In genomic region chr19:4713384-4713951, GRCh38 we compare ENCODE assay signal across 9 cellular contexts. TPM values are rescaled to one million over a fixed set of nuclear protein-coding genes. Genes with fewer than 3 reads are reported as not detected.
DNase-seq lines count a peak whose midpoint lies in the region; ATAC-seq and TF ChIP-seq lines count a peak whose summit lies in the region.
"Had no signal": no experiment of that assay in that cellular context is flagged by ENCODE, and none has a peak within 500 bp of the region (broad histone marks: within the 10 kb centered on the region; RNA-seq: fewer than 3 reads in every experiment).

No MANE protein-coding gene starts in this region.

- H3K4me1 Mint-ChIP-seq in stimulated activated memory B cell treated with anti-CD40 and anti-IgM and Interleukin-4, amounts not matched to agents 10 μg/mL and 1 μg/mL and 100 μg/mL, for 72 hours, result peaks cover 16% of the 10 kb centered on the region

- no peak overlapping the region for H3K4me3 Mint-ChIP-seq in stimulated activated memory B cell treated with anti-CD40 and anti-IgM and Interleukin-4, amounts not matched to agents 10 μg/mL and 1 μg/mL and 100 μg/mL, for 72 hours

- DNase-seq in BJ (ENCODE audit: low read depth), result peak; percentile 77
- DNase-seq in SW 1271 (lab: John Stamatoyannopoulos, UW), result peak; percentile 93 to 96
- peak; percentile 99 for DNase-seq in foreskin keratinocyte
- peak; percentile 95 for DNase-seq in posterior vena cava (ENCODE audit: low spot score)
- no peak for DNase-seq in stimulated activated CD4-positive, alpha-beta T cell treated with anti-CD3 and anti-CD28 coated beads, Interleukin-2, amount 100 ng/mL, for 48 hours
- no peak for DNase-seq in mesenteric fat pad (ENCODE audit: low spot score)
- DNase-seq: foreskin melanocyte had no signal

- no peaks in the 10 kb centered on the region for H3K27me3 ChIP-seq in BJ (ENCODE audit: control insufficient read depth, insufficient read depth, low read length)
- H3K27me3 ChIP-seq in foreskin keratinocyte, result no peaks in the 10 kb centered on the region

- no peak overlapping the region for H3K27ac Mint-ChIP-seq in stimulated activated memory B cell treated with anti-CD40 and anti-IgM and Interleukin-4, amounts not matched to agents 10 μg/mL and 1 μg/mL and 100 μg/mL, for 72 hours

- ATAC-seq in foreskin keratinocyte, result peak; percentile 92
- no peak for ATAC-seq in GM19397 (IDR thresholded peaks at IDR 0.05; ENCODE audit: unreplicated experiment)
- no peak for ATAC-seq in stimulated activated memory B cell treated with anti-CD40 and anti-IgM and Interleukin-4, amounts not matched to agents 10 μg/mL and 1 μg/mL and 100 μg/mL, for 72 hours

- intact Hi-C loops in posterior vena cava (cut with DNase I), result no loop called here

- no peaks in the 10 kb centered on the region for H3K9me3 Mint-ChIP-seq in stimulated activated memory B cell treated with anti-CD40 and anti-IgM and Interleukin-4, amounts not matched to agents 10 μg/mL and 1 μg/mL and 100 μg/mL, for 72 hours

- H3K36me3 Mint-ChIP-seq in stimulated activated memory B cell treated with anti-CD40 and anti-IgM and Interleukin-4, amounts not matched to agents 10 μg/mL and 1 μg/mL and 100 μg/mL, for 72 hours, result peaks cover 91% of the 10 kb centered on the region

- H3K4me3 ChIP-seq in BJ (ENCODE audit: low read depth, low read length), result no peak overlapping the region

- H3K27me3 Mint-ChIP-seq in stimulated activated memory B cell treated with anti-CD40 and anti-IgM and Interleukin-4, amounts not matched to agents 10 μg/mL and 1 μg/mL and 100 μg/mL, for 72 hours, result no peaks in the 10 kb centered on the region

- peaks cover 39% of the 10 kb centered on the region for H3K36me3 ChIP-seq in BJ (ENCODE audit: control insufficient read depth, insufficient read depth, low read length)

- TF ChIP-seq CTCF in BJ (IDR thresholded peaks at IDR 0.05; ENCODE audit: insufficient read depth, low read depth, low read length) (no peak), foreskin keratinocyte (conservative IDR thresholded peaks at IDR 0.05) (peak; percentile 17)

- CTCF ChIA-PET in BJ (lab: Yijun Ruan, JAX), result no interaction called here

- H3K4me1 ChIP-seq in foreskin keratinocyte, result peaks cover 27% of the 10 kb centered on the region

- peak overlapping the region; percentile 54 for H3K27ac ChIP-seq in foreskin keratinocyte

- POLR2A ChIA-PET in BJ (lab: Charles Lee), result no interaction called here

RNA-seq across cellular contexts. Expression of gene DPP9, which starts 10.2 kb away (rescaled TPM):
- 4.5 and 12.3 TPM in 2 replicates for polyA plus RNA-seq in BJ (2011; rRNA removed)
- 10.0 and 11.3 TPM in 2 replicates for polyA minus RNA-seq in BJ (2011; rRNA and poly(A)+ RNA removed)
- total RNA-seq in foreskin keratinocyte, result 86.8 and 88.1 TPM in 2 replicates
- 55.8 and 60.1 TPM in 2 replicates for polyA plus RNA-seq in foreskin keratinocyte
- 10 to 100 TPM; 42.1 to 50.3 TPM for total RNA-seq in posterior vena cava
- total RNA-seq in mesenteric fat pad, result 54.8 TPM

RNA-seq across cellular contexts. Expression of gene MYDGF, which starts 43.3 kb away (rescaled TPM):
- polyA plus RNA-seq in BJ (2011; rRNA removed), result 162 and 222 TPM in 2 replicates
- 47.4 and 58.1 TPM in 2 replicates for polyA minus RNA-seq in BJ (2011; rRNA and poly(A)+ RNA removed)
- 127 and 150 TPM in 2 replicates for total RNA-seq in foreskin keratinocyte
- polyA plus RNA-seq in foreskin keratinocyte, result 205 and 269 TPM in 2 replicates
- 10 to 100 TPM; 66.3 to 75.9 TPM for total RNA-seq in posterior vena cava
- total RNA-seq in mesenteric fat pad, result 98.5 TPM

Comparison
In these comparisons a context has a peak if more than half of its experiments do, and no peak if none do; other contexts are left out.
1. DNase-seq: peak in BJ (single experiment), SW 1271 (2 of 2), foreskin keratinocyte (2 of 2) and posterior vena cava (single experiment); none in stimulated activated CD4-positive, alpha-beta T cell treated with anti-CD3 and anti-CD28 coated beads, Interleukin-2, amount 100 ng/mL, for 48 hours (0 of 2) and mesenteric fat pad (single experiment).